ENCODE assay signal across 17 cellular contexts in genomic region chr6:165881812-165882211, GRCh38.
DNase-seq lines count a peak whose midpoint lies in the region; ATAC-seq and TF ChIP-seq lines count a peak whose summit lies in the region.
"Had no signal": no experiment of that assay in that cellular context is flagged by ENCODE, and none has a peak within 500 bp of the region (broad histone marks: within the 10 kb centered on the region; RNA-seq: fewer than 3 reads in every experiment).

No MANE protein-coding gene starts in this region.

- TF ChIP-seq CTCF in esophagus muscularis mucosa (IDR thresholded peaks at IDR 0.05) = no peak
- TF ChIP-seq CTCF in Peyer's patch (IDR thresholded peaks at IDR 0.05) = no peak

- TF ChIP-seq POLR2A in esophagus muscularis mucosa (IDR thresholded peaks at IDR 0.05; ENCODE audit: low read depth) (no peak), Peyer's patch (IDR thresholded peaks at IDR 0.05) (no peak)

- H3K27ac ChIP-seq in esophagus muscularis mucosa (replicated peaks in 1 of 4) (no peak overlapping the region), Peyer's patch (no peak overlapping the region)
- H3K27ac ChIP-seq: GM23248 had no signal

- H3K9me3 ChIP-seq in esophagus muscularis mucosa = no peaks in the 10 kb centered on the region
- no peaks in the 10 kb centered on the region for H3K9me3 ChIP-seq in Peyer's patch

- no peak overlapping the region for H3K4me3 ChIP-seq in esophagus muscularis mucosa
- H3K4me3 ChIP-seq in Peyer's patch = no peak overlapping the region
- H3K4me3 ChIP-seq: GM23248 had no signal

- intact Hi-C loops in esophagus muscularis mucosa (cut with DNase I) = no loop called here

- ATAC-seq in GM18498 (IDR thresholded peaks at IDR 0.05; ENCODE audit: unreplicated experiment) = no peak

- WGBS in esophagus muscularis mucosa = 71% methylated on average over 9 of the region's 9 CpGs

- DNase-seq in NCI-H1048 (lab: John Stamatoyannopoulos, UW) (peak; percentile 26), esophagus muscularis mucosa (ENCODE audit: extremely low spot score) (peak; percentile 91), retina (peak; percentile 26), NCI-H1930 (lab: John Stamatoyannopoulos, UW) (no peak), Peyer's patch (no peak)
- DNase-seq: C1 segment of cervical spinal cord; Calu3; CD4-positive, alpha-beta memory T cell; COR-L47; DMS53; DMS79 treated with DMSO at 0.1 percent for 48 hours; GF-D8; GM23248; H7; HCEC 1CT had no signal

- no peaks in the 10 kb centered on the region for H3K27me3 ChIP-seq in esophagus muscularis mucosa
- H3K27me3 ChIP-seq in Peyer's patch = no peaks in the 10 kb centered on the region

- H3K4me1 ChIP-seq in esophagus muscularis mucosa (peaks cover 4 to 33% (median 27%) of the 10 kb centered on the region in 4 donors), Peyer's patch (no peaks in the 10 kb centered on the region)

- no peaks in the 10 kb centered on the region for H3K36me3 ChIP-seq in esophagus muscularis mucosa
- no peaks in the 10 kb centered on the region for H3K36me3 ChIP-seq in Peyer's patch

- no peak for TF ChIP-seq EP300 in esophagus muscularis mucosa (IDR thresholded peaks at IDR 0.05)

TF ChIP-seq in PFSK-1, 5 proteins besides CTCF, POLR2A, EP300 and RAD21:
- TF ChIP-seq FOXP2 (optimal IDR thresholded peaks at IDR 0.05; ENCODE audit: borderline replicate concordance, extremely low read depth, extremely low read length, insufficient read depth) (peak; percentile 57), SIN3A (IDR thresholded peaks at IDR 0.05; ENCODE audit: borderline replicate concordance, insufficient read depth, low read length) (no peak)

Comparison
In these comparisons a context has a peak if more than half of its experiments do, and no peak if none do; other contexts are left out.
1. DNase-seq: peak in NCI-H1048 (single experiment), esophagus muscularis mucosa (single experiment) and retina (single experiment); none in NCI-H1930 (0 of 2) and Peyer's patch (0 of 3).